In the genomic region with DNA sequence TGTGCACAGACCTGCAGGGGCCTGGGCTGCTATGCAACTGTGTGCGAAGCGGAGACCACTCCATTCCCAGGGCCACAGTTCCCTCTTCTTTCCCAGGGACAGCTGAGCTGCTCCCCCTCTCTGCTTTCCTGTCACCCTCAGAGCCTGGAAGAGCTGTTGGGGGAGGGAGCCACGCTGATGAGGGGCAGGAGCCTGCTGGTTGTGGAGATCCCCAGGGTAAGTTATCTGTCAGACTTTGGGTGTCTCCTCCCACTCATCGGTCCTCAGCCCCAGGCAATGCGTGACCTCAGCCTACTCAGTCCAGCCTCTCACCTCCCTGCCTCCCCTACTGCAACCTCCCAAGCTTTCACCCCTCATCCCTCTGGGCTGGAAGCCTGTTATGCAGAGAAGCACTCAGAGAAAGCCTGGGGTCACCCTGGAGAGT, we compare ENCODE assay signal across 17 cellular contexts. TPM values are rescaled to one million over a fixed set of nuclear protein-coding genes. Genes with fewer than 3 reads are reported as not detected.
DNase-seq lines count a peak whose midpoint lies in the region; ATAC-seq, FAIRE-seq and TF ChIP-seq lines count a peak whose summit lies in the region.
"Had no signal": no experiment of that assay in that cellular context is flagged by ENCODE, and none has a peak within 500 bp of the region (broad histone marks: within the 10 kb centered on the region; RNA-seq: fewer than 3 reads in every experiment).

No MANE protein-coding gene starts in this region.

- no peak overlapping the region for H3K56ac ChIP-seq in H1 (replicated peaks; ENCODE audit: insufficient read length, low read depth, low read length)

- no peak overlapping the region for H2AK5ac ChIP-seq in H1 (ENCODE audit: low read depth, low read length)

- TF ChIP-seq POLR2A in H1 (IDR thresholded peaks at IDR 0.05; ENCODE audit: control extremely low read depth in 1 of 2, low read depth in 2 of 2, low read length in 2 of 2): no peak

- H3K23ac ChIP-seq in H1 (ENCODE audit: insufficient read length): no peak overlapping the region

- peaks cover 14% of the 10 kb centered on the region for H3K79me1 ChIP-seq in H1 (ENCODE audit: low read depth, low read length)

- no peaks in the 10 kb centered on the region for H3K9me3 Mint-ChIP-seq in stimulated activated memory B cell treated with anti-CD40 and anti-IgM and Interleukin-4, amounts not matched to agents 10 μg/mL and 1 μg/mL and 100 μg/mL, for 72 hours
- no peaks in the 10 kb centered on the region for H3K9me3 Mint-ChIP-seq in activated T-helper 2 cell treated with anti-CD3 and anti-CD28 coated beads, Interferon-gamma antibody, Interleukin-2, Interleukin-4, amounts not matched to agents 10 μg/mL and 5 μg/mL and 100 μg/mL, durations not matched to agents 14 hours and 24 hours and 36 hours

- H4K20me1 ChIP-seq in H1 (replicated peaks in 1 of 2; ENCODE audit: control insufficient read depth in 1 of 2, insufficient read depth in 2 of 2, low read length in 2 of 2): peaks cover 0 to 12% of the 10 kb centered on the region in 2 experiments

- peaks cover 0 to 15% of the 10 kb centered on the region in 2 experiments; a peak in 2 of 4 replicates for H3K79me2 ChIP-seq in H1 (ENCODE audit: control insufficient read depth in 1 of 2, insufficient read depth in 2 of 2, low read length in 2 of 2)

- TF ChIP-seq CTCF in H1 (IDR thresholded peaks at IDR 0.05; ENCODE audit: control extremely low read depth in 1 of 3, insufficient read depth in 1 of 3, low read depth in 1 of 3, low read length in 3 of 3) (no peak), ascending aorta (IDR thresholded peaks at IDR 0.05) (no peak)

- no peak for TF ChIP-seq EP300 in H1 (IDR thresholded peaks at IDR 0.05; ENCODE audit: borderline replicate concordance in 1 of 2, low read depth in 2 of 2, low read length in 2 of 2)

- peak overlapping the region; percentile 63; the same call in 1 of the 2 replicates for H2BK5ac ChIP-seq in H1 (ENCODE audit: low read depth, low read length)

- no peak overlapping the region for H2BK15ac ChIP-seq in H1 (ENCODE audit: low read length)

- H3K27ac Mint-ChIP-seq in stimulated activated memory B cell treated with anti-CD40 and anti-IgM and Interleukin-4, amounts not matched to agents 10 μg/mL and 1 μg/mL and 100 μg/mL, for 72 hours: peak overlapping the region; percentile 25
- no peak overlapping the region for H3K27ac Mint-ChIP-seq in activated T-helper 2 cell treated with anti-CD3 and anti-CD28 coated beads, Interferon-gamma antibody, Interleukin-2, Interleukin-4, amounts not matched to agents 10 μg/mL and 5 μg/mL and 100 μg/mL, durations not matched to agents 14 hours and 24 hours and 36 hours
- H3K27ac Mint-ChIP-seq: activated CD4-positive, alpha-beta T cell treated with anti-CD3 and anti-CD28 coated beads for 36 hours had no signal

- WGBS in H1 (ENCODE audit: extremely low coverage in 1 of 2, insufficient coverage in 1 of 2, insufficient read length in 1 of 2, insufficient replicate concordance in 2 of 2, low coverage in 1 of 2, low lambda C conversion rate in 2 of 2, missing lambda C conversion rate in 1 of 2), 2 experiments: 96% methylated on average over 5 of the region's 5 CpGs; no CpG with 5 or more reads in 1 of the 2 experiments

- no peak overlapping the region for H2BK120ac ChIP-seq in H1 (replicated peaks; ENCODE audit: low read depth, low read length)

- no peak overlapping the region for H3K4me2 ChIP-seq in H1 (ENCODE audit: insufficient read depth in 1 of 2, low read depth in 2 of 2, low read length in 2 of 2)
- H3K4me2 ChIP-seq: SK-N-SH had no signal

- no peak for FAIRE-seq in H1 (lab: Jason Lieb, UNC)
- FAIRE-seq: GM12891 had no signal

- H3K4me3 ChIP-seq in H1 (ENCODE audit: extremely low read depth in 1 of 4, insufficient read depth in 2 of 4, low read depth in 3 of 4, low read length in 4 of 4) (no peak overlapping the region), ascending aorta (no peak overlapping the region)
- H3K4me3 ChIP-seq: gastroesophageal sphincter had no signal

- no peak overlapping the region for H3K4me3 Mint-ChIP-seq in stimulated activated memory B cell treated with anti-CD40 and anti-IgM and Interleukin-4, amounts not matched to agents 10 μg/mL and 1 μg/mL and 100 μg/mL, for 72 hours
- no peak overlapping the region for H3K4me3 Mint-ChIP-seq in activated T-helper 2 cell treated with anti-CD3 and anti-CD28 coated beads, Interferon-gamma antibody, Interleukin-2, Interleukin-4, amounts not matched to agents 10 μg/mL and 5 μg/mL and 100 μg/mL, durations not matched to agents 14 hours and 24 hours and 36 hours (ENCODE audit: low read depth)
- H3K4me3 Mint-ChIP-seq: activated CD4-positive, alpha-beta T cell treated with anti-CD3 and anti-CD28 coated beads for 36 hours had no signal

- H4K5ac ChIP-seq in H1 (ENCODE audit: insufficient read length, low read depth, low read length): no peak overlapping the region

- ATAC-seq in GM18520 (IDR thresholded peaks at IDR 0.05; ENCODE audit: unreplicated experiment) (peak; percentile 35), HG02763 (IDR thresholded peaks at IDR 0.05; ENCODE audit: unreplicated experiment) (peak; percentile 39)
- peak; percentile 47 for ATAC-seq in stimulated activated memory B cell treated with anti-CD40 and anti-IgM and Interleukin-4, amounts not matched to agents 10 μg/mL and 1 μg/mL and 100 μg/mL, for 72 hours
- ATAC-seq: activated CD4-positive, alpha-beta T cell treated with anti-CD3 and anti-CD28 coated beads for 36 hours; gastroesophageal sphincter had no signal

- H3K36me3 ChIP-seq in H1 (ENCODE audit: control insufficient read depth in 2 of 4, insufficient read depth in 4 of 4, low read length in 3 of 4) (peaks cover 0 to 15% (median 4%) of the 10 kb centered on the region in 4 experiments; a peak in 5 of 8 replicates), ascending aorta (peaks cover 42 to 44% of the 10 kb centered on the region in 2 donors)

- no peak overlapping the region for H4K91ac ChIP-seq in H1 (replicated peaks; ENCODE audit: insufficient read length, low read length)

- H3K4ac ChIP-seq in H1 (replicated peaks; ENCODE audit: insufficient read length, low read depth, low read length): no peak overlapping the region

- peaks cover 44% of the 10 kb centered on the region for H3K4me1 Mint-ChIP-seq in stimulated activated memory B cell treated with anti-CD40 and anti-IgM and Interleukin-4, amounts not matched to agents 10 μg/mL and 1 μg/mL and 100 μg/mL, for 72 hours
- H3K4me1 Mint-ChIP-seq in activated T-helper 2 cell treated with anti-CD3 and anti-CD28 coated beads, Interferon-gamma antibody, Interleukin-2, Interleukin-4, amounts not matched to agents 10 μg/mL and 5 μg/mL and 100 μg/mL, durations not matched to agents 14 hours and 24 hours and 36 hours (ENCODE audit: low read depth): peaks cover 19% of the 10 kb centered on the region

- H3K23me2 ChIP-seq in H1 (ENCODE audit: low read depth, low read length): peaks cover 7% of the 10 kb centered on the region

- H3K27me3 Mint-ChIP-seq in stimulated activated memory B cell treated with anti-CD40 and anti-IgM and Interleukin-4, amounts not matched to agents 10 μg/mL and 1 μg/mL and 100 μg/mL, for 72 hours: no peaks in the 10 kb centered on the region
- no peaks in the 10 kb centered on the region for H3K27me3 Mint-ChIP-seq in activated T-helper 2 cell treated with anti-CD3 and anti-CD28 coated beads, Interferon-gamma antibody, Interleukin-2, Interleukin-4, amounts not matched to agents 10 μg/mL and 5 μg/mL and 100 μg/mL, durations not matched to agents 14 hours and 24 hours and 36 hours (ENCODE audit: low read depth)
- H3K27me3 Mint-ChIP-seq: activated CD4-positive, alpha-beta T cell treated with anti-CD3 and anti-CD28 coated beads for 36 hours had no signal

- H3K4me1 ChIP-seq in H1 (replicated peaks in 1 of 4; ENCODE audit: control insufficient read depth in 3 of 4, insufficient read depth in 4 of 4, low read length in 3 of 4) (peaks cover 2 to 9% (median 7%) of the 10 kb centered on the region in 4 experiments), ascending aorta (peaks cover 3 to 10% of the 10 kb centered on the region in 2 donors)

- H2BK12ac ChIP-seq in H1 (ENCODE audit: low read depth, low read length): no peak overlapping the region

- intact Hi-C loops in activated T-helper 2 cell treated with anti-CD3 and anti-CD28 coated beads, Interferon-gamma antibody, Interleukin-2, Interleukin-4, amounts not matched to agents 10 μg/mL and 5 μg/mL and 100 μg/mL, durations not matched to agents 14 hours and 24 hours and 36 hours (cut with micrococcal nuclease): loop anchor here (10.0 kb wide), 1 partner anchor 695 kb away; the partner anchor contains the start of gene PDIA4
- intact Hi-C loops in ascending aorta (cut with DNase I): loop anchor here (10.0 kb wide), 5 partner anchors 155 to 1365 kb away; partner anchors contain the start of genes AGAP3, ATP6V0E2, FASTK and TMUB1

- no peaks in the 10 kb centered on the region for H3K27me3 ChIP-seq in H1 (replicated peaks in 1 of 4; ENCODE audit: control insufficient read depth in 3 of 4, extremely low read depth in 1 of 4, insufficient read depth in 3 of 4, low read length in 3 of 4)
- no peaks in the 10 kb centered on the region for H3K27me3 ChIP-seq in ascending aorta
- H3K27me3 ChIP-seq: gastroesophageal sphincter had no signal

- H3K9me3 ChIP-seq in H1 (ENCODE audit: insufficient read depth in 2 of 2, low read depth in 1 of 2, low read length in 1 of 2) (no peaks in the 10 kb centered on the region), ascending aorta (no peaks in the 10 kb centered on the region)
- H3K9me3 ChIP-seq: Caco-2, gastroesophageal sphincter, SK-N-SH had no signal

- no peak overlapping the region for H2BK20ac ChIP-seq in H1 (ENCODE audit: low read length)

- H3K18ac ChIP-seq in H1 (ENCODE audit: extremely low read depth, low read length): no peak overlapping the region

- no peak overlapping the region for H3K27ac ChIP-seq in H1 (ENCODE audit: low read depth, low read length)
- H3K27ac ChIP-seq in ascending aorta: no peak overlapping the region

- H3K14ac ChIP-seq in H1 (ENCODE audit: insufficient read length): no peak overlapping the region

- peaks cover 31% of the 10 kb centered on the region for H3K36me3 Mint-ChIP-seq in stimulated activated memory B cell treated with anti-CD40 and anti-IgM and Interleukin-4, amounts not matched to agents 10 μg/mL and 1 μg/mL and 100 μg/mL, for 72 hours
- no peaks in the 10 kb centered on the region for H3K36me3 Mint-ChIP-seq in activated T-helper 2 cell treated with anti-CD3 and anti-CD28 coated beads, Interferon-gamma antibody, Interleukin-2, Interleukin-4, amounts not matched to agents 10 μg/mL and 5 μg/mL and 100 μg/mL, durations not matched to agents 14 hours and 24 hours and 36 hours (ENCODE audit: low read depth)

- DNase-seq in H1 (ENCODE audit: low read depth in 1 of 2, low spot score in 2 of 2) (no peak), HPDE6-E6E7 (ENCODE audit: extremely low spot score) (no peak), ascending aorta (ENCODE audit: low spot score in 2 of 2) (no peak)
- DNase-seq in activated T-helper 2 cell treated with anti-CD3 and anti-CD28 coated beads, Interferon-gamma antibody, Interleukin-2, Interleukin-4, amounts not matched to agents 10 μg/mL and 5 μg/mL and 100 μg/mL, durations not matched to agents 14 hours and 24 hours and 36 hours (ENCODE audit: low spot score): no peak
- no peak for DNase-seq in activated T-cell treated with anti-CD3 and anti-CD28 coated beads, Interleukin-2, amount 50 U/mL, for 48 hours
- DNase-seq: activated CD4-positive, alpha-beta T cell treated with anti-CD3 and anti-CD28 coated beads for 36 hours; activated gamma-delta T cell treated with Interleukin-2 at 50 U/mL for 16 hours; cortex of kidney; mammary epithelial cell; MM.1S had no signal

- TF ChIP-seq RAD21 in H1 (IDR thresholded peaks at IDR 0.05 in 1 of 2, conservative IDR thresholded peaks at IDR 0.05 in 1 of 2; ENCODE audit: low read depth in 2 of 2, low read length in 2 of 2): no peak

- no peak overlapping the region for H3K9ac ChIP-seq in H1 (replicated peaks in 1 of 4; ENCODE audit: extremely low read depth in 1 of 4, low read depth in 3 of 4, low read length in 3 of 4)
- H3K9ac ChIP-seq: SK-N-SH had no signal

- CTCF ChIA-PET in H1 (lab: Charles Lee; ENCODE audit: partially characterized antibody): interaction anchor here (1.3 to 2.2 kb wide), 3 partner anchors 19 to 57 kb away, joined by 3 to 10 read pairs (median 6); no protein-coding TSS in a partner anchor

- POLR2A ChIA-PET in H1 (lab: Charles Lee; ENCODE audit: partially characterized antibody): no interaction called here

- no peak overlapping the region for H2AFZ ChIP-seq in H1 (ENCODE audit: low read length)

- H4K8ac ChIP-seq in H1 (ENCODE audit: extremely low read depth, insufficient read depth, low read length): no peak overlapping the region

RNA-seq across cellular contexts. Expression of gene ZNF467, which starts 53.5 kb away (rescaled TPM):
- 0.40 and 0.50 TPM in 2 replicates for total RNA-seq in H1 (2021; fragmentation: NEBNext Ultra II Directional; extraction: Animal tissue kit (Norgen Biotek cat#: 25700))
- 0.51 and 0.89 TPM in 2 replicates for polyA plus RNA-seq in H1 (2011; rRNA removed)
- polyA plus RNA-seq in H1 (2011; cell fraction: cytosol; rRNA removed): 0.44 TPM
- polyA plus RNA-seq in H1 (2011; cell fraction: nucleus; rRNA removed): 1.7 TPM
- 0.36 to 0.89 TPM (median 0.75 TPM) in 4 replicates for polyA plus RNA-seq in H1 (2012, experiment 1 of 2)
- 0.35 TPM for polyA plus RNA-seq in H1 (2012, experiment 2 of 2)
- polyA plus RNA-seq in H1 (2013, experiment 1 of 2): 0.20 TPM
- 0.13 TPM for polyA plus RNA-seq in H1 (2013, experiment 2 of 2)
- polyA minus RNA-seq in H1 (2011; rRNA and poly(A)+ RNA removed): 0.05 and 0.13 TPM in 2 replicates
- polyA minus RNA-seq in H1 (2011; cell fraction: cytosol; rRNA and poly(A)+ RNA removed): not detected
- 0.70 TPM for polyA minus RNA-seq in H1 (2011; cell fraction: nucleus; rRNA and poly(A)+ RNA removed)
- total RNA-seq in activated T-helper 2 cell treated with anti-CD3 and anti-CD28 coated beads, Interferon-gamma antibody, Interleukin-2, Interleukin-4, amounts not matched to agents 10 μg/mL and 5 μg/mL and 100 μg/mL, durations not matched to agents 14 hours and 24 hours and 36 hours: not detected in 2 replicates
- 42.3 TPM for total RNA-seq in ascending aorta

Comparison
In these comparisons a context has a peak if more than half of its experiments do, and no peak if none do; other contexts are left out.
1. RNA of gene ZNF467, which starts 53.5 kb away (total RNA-seq): 42.3 TPM in ascending aorta (single experiment); 0.40 to 0.50 TPM in H1 and not detected in activated T-helper 2 cell treated with anti-CD3 and anti-CD28 coated beads, Interferon-gamma antibody, Interleukin-2, Interleukin-4, amounts not matched to agents 10 μg/mL and 5 μg/mL and 100 μg/mL, durations not matched to agents 14 hours and 24 hours and 36 hours; every median in the first group is over 10 times any median in the second.
2. Peak in every context shown above with its lines, with median percentiles within 50 percentile points of each other: ATAC-seq.